In the genomic region with DNA sequence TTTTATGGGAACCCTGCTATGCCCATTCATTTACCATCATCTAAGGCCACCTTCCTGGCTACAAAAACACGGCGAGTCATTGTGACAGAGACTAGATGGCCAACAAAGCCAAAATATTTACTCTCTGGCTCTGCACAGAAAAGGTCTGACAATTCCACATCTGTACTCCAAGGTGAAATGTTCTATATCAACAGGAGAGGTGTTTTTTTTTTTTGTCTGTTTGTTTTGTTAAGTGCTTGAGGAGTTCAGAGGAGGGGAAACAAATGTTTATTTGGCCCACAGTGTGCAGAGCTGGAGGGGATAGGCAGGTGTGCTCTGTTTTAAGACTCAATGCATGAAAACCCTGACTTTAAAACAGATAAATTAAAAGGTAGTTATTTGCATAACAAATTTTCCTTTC, we compare ENCODE assay signal across 14 cellular contexts. TPM values are rescaled to one million over a fixed set of nuclear protein-coding genes. Genes with fewer than 3 reads are reported as not detected.
DNase-seq lines count a peak whose midpoint lies in the region; ATAC-seq lines count a peak whose summit lies in the region.
"Had no signal": no experiment of that assay in that cellular context is flagged by ENCODE, and none has a peak within 500 bp of the region (broad histone marks: within the 10 kb centered on the region; RNA-seq: fewer than 3 reads in every experiment).

No MANE protein-coding gene starts in this region.

- peaks cover 99% of the 10 kb centered on the region for H3K4me1 Mint-ChIP-seq in activated T-cell treated with anti-CD3 and anti-CD28 coated beads, Interleukin-2, amount 50 U/mL, for 72 hours (ENCODE audit: low read depth)
- peaks cover 87% of the 10 kb centered on the region for H3K4me1 Mint-ChIP-seq in stimulated activated effector memory CD8-positive, alpha-beta T cell treated with anti-CD3 and anti-CD28 coated beads, Interleukin-12 subunit alpha, Interleukin-12 subunit beta, amount 100 ng/mL, for 72 hours

- no peaks in the 10 kb centered on the region for H3K36me3 Mint-ChIP-seq in activated T-cell treated with anti-CD3 and anti-CD28 coated beads, Interleukin-2, amount 50 U/mL, for 72 hours (ENCODE audit: insufficient read depth in 2 of 2)
- H3K36me3 Mint-ChIP-seq in stimulated activated effector memory CD8-positive, alpha-beta T cell treated with anti-CD3 and anti-CD28 coated beads, Interleukin-12 subunit alpha, Interleukin-12 subunit beta, amount 100 ng/mL, for 72 hours: peaks cover 35% of the 10 kb centered on the region

- 92% methylated on average over 2 of the region's 2 CpGs for WGBS in right cardiac atrium

- no peak overlapping the region for H3K9ac ChIP-seq in SK-N-MC (ENCODE audit: insufficient read length)

- peaks cover 2% of the 10 kb centered on the region for H3K4me1 ChIP-seq in right cardiac atrium (ENCODE audit: control insufficient read depth, insufficient read depth, low read length)

- H3K4me3 ChIP-seq in SK-N-MC (no peak overlapping the region), right cardiac atrium (ENCODE audit: low read length) (no peak overlapping the region)

- peak overlapping the region; percentile 98 for H3K27ac Mint-ChIP-seq in activated T-cell treated with anti-CD3 and anti-CD28 coated beads, Interleukin-2, amount 50 U/mL, for 72 hours
- peak overlapping the region; percentile 75 for H3K27ac Mint-ChIP-seq in stimulated activated effector memory CD8-positive, alpha-beta T cell treated with anti-CD3 and anti-CD28 coated beads, Interleukin-12 subunit alpha, Interleukin-12 subunit beta, amount 100 ng/mL, for 72 hours

- H3K27ac ChIP-seq in SK-N-MC (peak overlapping the region; percentile 27), right cardiac atrium (ENCODE audit: low read length) (no peak overlapping the region)

- H3K9me3 Mint-ChIP-seq in activated T-cell treated with anti-CD3 and anti-CD28 coated beads, Interleukin-2, amount 50 U/mL, for 72 hours: no peaks in the 10 kb centered on the region
- no peaks in the 10 kb centered on the region for H3K9me3 Mint-ChIP-seq in stimulated activated effector memory CD8-positive, alpha-beta T cell treated with anti-CD3 and anti-CD28 coated beads, Interleukin-12 subunit alpha, Interleukin-12 subunit beta, amount 100 ng/mL, for 72 hours
- H3K9me3 Mint-ChIP-seq: endodermal cell had no signal

- ATAC-seq in activated T-cell treated with anti-CD3 and anti-CD28 coated beads, Interleukin-2, amount 50 U/mL, for 72 hours (replicated peaks in 1 of 2): no peak
- ATAC-seq in stimulated activated effector memory CD8-positive, alpha-beta T cell treated with anti-CD3 and anti-CD28 coated beads, Interleukin-12 subunit alpha, Interleukin-12 subunit beta, amount 100 ng/mL, for 72 hours: no peak
- ATAC-seq in GM19452 (IDR thresholded peaks at IDR 0.05; ENCODE audit: unreplicated experiment) (no peak), right cardiac atrium (no peak)

- intact Hi-C loops in right cardiac atrium (cut with DNase I): no loop called here

- no peaks in the 10 kb centered on the region for H3K27me3 Mint-ChIP-seq in activated T-cell treated with anti-CD3 and anti-CD28 coated beads, Interleukin-2, amount 50 U/mL, for 72 hours (ENCODE audit: low read depth)

- no peaks in the 10 kb centered on the region for H3K9me3 ChIP-seq in SK-N-MC (ENCODE audit: low read depth, low read length)
- H3K9me3 ChIP-seq in right cardiac atrium (ENCODE audit: control insufficient read depth, low read length): no peaks in the 10 kb centered on the region

- no peaks in the 10 kb centered on the region for H3K36me3 ChIP-seq in SK-N-MC (ENCODE audit: insufficient read depth, low read length)

- no peak for DNase-seq in activated T-cell treated with anti-CD3 and anti-CD28 coated beads, Interleukin-2, amount 50 U/mL, for 72 hours
- DNase-seq in activated T-cell treated with anti-CD3 and anti-CD28 coated beads for 4 hours: no peak
- peak; percentile 25 to 38 for DNase-seq in NCI-H1930 (lab: John Stamatoyannopoulos, UW)
- DNase-seq in SK-N-MC (ENCODE audit: low read depth, low spot score): no peak
- no peak for DNase-seq in stimulated activated effector memory CD8-positive, alpha-beta T cell treated with anti-CD3 and anti-CD28 coated beads, Interleukin-12 subunit alpha, Interleukin-12 subunit beta, amount 100 ng/mL, for 72 hours (ENCODE audit: low spot score in 2 of 2)
- DNase-seq in right cardiac atrium: no peak
- DNase-seq in activated CD4-positive, CD25-positive, alpha-beta regulatory T cell (lab: John Stamatoyannopoulos, UW): no peak
- DNase-seq: kidney glomerular epithelial cell; NK-92 treated with Interleukin-12 subunit alpha and Interleukin-12 subunit beta, amount 100 ng/mL, for 24 hours had no signal

- H3K4me3 Mint-ChIP-seq in activated T-cell treated with anti-CD3 and anti-CD28 coated beads, Interleukin-2, amount 50 U/mL, for 72 hours: peak overlapping the region in 1 of 2 donors; percentile 89
- peak overlapping the region; percentile 55 for H3K4me3 Mint-ChIP-seq in stimulated activated effector memory CD8-positive, alpha-beta T cell treated with anti-CD3 and anti-CD28 coated beads, Interleukin-12 subunit alpha, Interleukin-12 subunit beta, amount 100 ng/mL, for 72 hours
- H3K4me3 Mint-ChIP-seq: endodermal cell had no signal

- no peaks in the 10 kb centered on the region for H3K27me3 ChIP-seq in right cardiac atrium (ENCODE audit: control insufficient read depth, insufficient read depth)

RNA-seq across cellular contexts. Expression of a gene that starts 18.5 kb away (rescaled TPM):
- 1 to 10 TPM; 1.4 to 2.5 TPM for total RNA-seq in activated T-cell treated with anti-CD3 and anti-CD28 coated beads, Interleukin-2, amount 50 U/mL, for 72 hours
- under 1 TPM in 1 of 4 donors, not detected in 3; 0.31 TPM for total RNA-seq in right cardiac atrium
- polyA plus RNA-seq in right cardiac atrium: 0.09 TPM
- total RNA-seq: bronchial epithelial cell, endodermal cell had no signal
- polyA plus RNA-seq: urinary bladder had no signal

RNA-seq across cellular contexts. Expression of a gene that starts 40.8 kb away (rescaled TPM):
- total RNA-seq in activated T-cell treated with anti-CD3 and anti-CD28 coated beads, Interleukin-2, amount 50 U/mL, for 72 hours: 10 to 100 TPM; 56.4 to 59.4 TPM
- total RNA-seq in right cardiac atrium: 1 to 10 TPM; 2.0 to 5.5 (median 4.1) TPM
- polyA plus RNA-seq in right cardiac atrium: 1.6 TPM
- total RNA-seq: bronchial epithelial cell had no signal

RNA-seq across cellular contexts. Expression of a gene that starts 48.1 kb away (rescaled TPM):
- total RNA-seq in activated T-cell treated with anti-CD3 and anti-CD28 coated beads, Interleukin-2, amount 50 U/mL, for 72 hours: under 1 TPM; 0.46 to 0.77 TPM
- not detected for total RNA-seq in right cardiac atrium
- polyA plus RNA-seq in right cardiac atrium: 0.02 TPM
- total RNA-seq: bronchial epithelial cell, endodermal cell, posterior vena cava, urinary bladder had no signal
- polyA plus RNA-seq: urinary bladder had no signal

RNA-seq across cellular contexts. Expression of a gene that starts 53.1 kb away (rescaled TPM):
- under 1 TPM; 0.81 to 0.89 TPM for total RNA-seq in activated T-cell treated with anti-CD3 and anti-CD28 coated beads, Interleukin-2, amount 50 U/mL, for 72 hours
- total RNA-seq in right cardiac atrium: 1 to 10 TPM; 4.3 to 8.5 (median 6.4) TPM
- 3.6 TPM for polyA plus RNA-seq in right cardiac atrium

Comparison
In these comparisons a context has a peak if more than half of its experiments do, and no peak if none do; other contexts are left out.
1. DNase-seq: peak in NCI-H1930 (2 of 2); none in activated T-cell treated with anti-CD3 and anti-CD28 coated beads, Interleukin-2, amount 50 U/mL, for 72 hours (0 of 2), activated T-cell treated with anti-CD3 and anti-CD28 coated beads for 4 hours (single experiment), SK-N-MC (single experiment), stimulated activated effector memory CD8-positive, alpha-beta T cell treated with anti-CD3 and anti-CD28 coated beads, Interleukin-12 subunit alpha, Interleukin-12 subunit beta, amount 100 ng/mL, for 72 hours (0 of 2), right cardiac atrium (0 of 3) and activated CD4-positive, CD25-positive, alpha-beta regulatory T cell (0 of 4).
2. RNA of a gene that starts 40.8 kb away (total RNA-seq): 56.4 to 59.4 TPM in activated T-cell treated with anti-CD3 and anti-CD28 coated beads, Interleukin-2, amount 50 U/mL, for 72 hours; 2.0 to 5.5 TPM in right cardiac atrium; every median in the first group is over 4 times any median in the second.